Comparison of ENCODE assay signal across 7 cellular contexts in the genomic region with DNA sequence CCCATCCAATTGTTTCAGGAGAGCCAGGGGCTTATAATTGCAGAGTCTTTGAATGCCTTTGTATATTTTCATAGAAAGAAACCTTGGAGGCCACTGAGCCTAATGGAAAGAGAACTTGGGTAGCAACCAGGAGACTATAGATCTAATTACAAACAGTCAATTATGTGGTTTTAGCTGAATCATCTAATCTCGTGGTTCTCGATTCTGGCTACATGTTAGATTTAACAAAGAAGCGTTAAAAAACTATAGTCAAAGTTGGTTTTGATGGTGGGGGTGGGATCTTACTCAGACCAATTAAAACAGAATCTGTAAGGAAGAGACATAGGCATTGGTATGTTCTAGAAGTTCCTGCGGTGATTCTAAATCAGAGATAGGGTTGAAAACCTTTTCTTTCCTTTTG.
"Had no signal": no experiment of that assay in that cellular context is flagged by ENCODE, and none has a peak within 500 bp of the region (broad histone marks: within the 10 kb centered on the region; RNA-seq: fewer than 3 reads in every experiment).

No MANE protein-coding gene starts in this region.

- FAIRE-seq: H1, H54, HTR-8/SVneo had no signal

- H3K4me2 ChIP-seq: GM23338 had no signal

- DNase-seq: H9, HCEC 1CT, KBM-7 had no signal

- H3K4me3 ChIP-seq: GM23338 had no signal

- H2AFZ ChIP-seq: GM23338 had no signal

- ATAC-seq: GM23338 had no signal
